Comparison of ENCODE assay signal across 10 cellular contexts in genomic region chr6:53287336-53288225, GRCh38.
A peak's percentile ranks its signal among the peaks of the same experiment; 100 is the strongest.
DNase-seq lines count a peak whose midpoint lies in the region; ATAC-seq and TF ChIP-seq lines count a peak whose summit lies in the region.
"Had no signal": no experiment of that assay in that cellular context is flagged by ENCODE, and none has a peak within 500 bp of the region (broad histone marks: within the 10 kb centered on the region; RNA-seq: fewer than 3 reads in every experiment).

No MANE protein-coding gene starts in this region.

- no peaks in the 10 kb centered on the region for H3K27me3 Mint-ChIP-seq in nephron progenitor cell (ENCODE audit: low read depth, poor library complexity)

- H4K20me1 ChIP-seq in DND-41 (ENCODE audit: insufficient read depth, low read length) = peaks cover 3% of the 10 kb centered on the region; the same call in 1 of the 2 replicates

- H3K27me3 ChIP-seq in DND-41 (ENCODE audit: insufficient read depth, low read length, poor library complexity) = no peaks in the 10 kb centered on the region
- H3K27me3 ChIP-seq in ectodermal cell (ENCODE audit: control insufficient read depth, insufficient read depth, low read length, poor library complexity, severe bottlenecking) = no peaks in the 10 kb centered on the region

- DNase-seq in DND-41 (no peak), NCI-H2029 (lab: John Stamatoyannopoulos, UW) (peak; percentile 66), nephron progenitor cell (no peak), D341Med (ENCODE audit: low spot score) (no peak), kidney tubule cell (ENCODE audit: low spot score) (no peak)
- no peak for DNase-seq in activated CD8-positive, alpha-beta memory T cell treated with anti-CD3 and anti-CD28 coated beads for 24 hours
- DNase-seq: islet precursor cell had no signal

- no peak overlapping the region for H3K4me2 ChIP-seq in DND-41 (ENCODE audit: insufficient read depth, low read length)

- peak overlapping the region; percentile 87 for H3K27ac Mint-ChIP-seq in nephron progenitor cell

- no peak for ATAC-seq in DND-41 (ENCODE audit: insufficient read depth, low read depth)
- no peak for ATAC-seq in GM18867 (IDR thresholded peaks at IDR 0.05; ENCODE audit: unreplicated experiment)

- peaks cover 8% of the 10 kb centered on the region; the same call in 1 of the 2 replicates for H3K4me1 ChIP-seq in DND-41 (ENCODE audit: insufficient read depth, low read length)
- H3K4me1 ChIP-seq in ectodermal cell (ENCODE audit: control insufficient read depth, insufficient read depth, low read length) = peaks cover 11% of the 10 kb centered on the region

- no peak overlapping the region for H3K4me3 ChIP-seq in DND-41 (ENCODE audit: low read depth in 1 of 2, low read length in 2 of 2)
- H3K4me3 ChIP-seq in ectodermal cell (ENCODE audit: insufficient read depth, low read depth, low read length) = no peak overlapping the region
- H3K4me3 ChIP-seq: skin epidermis had no signal

- WGBS in ectodermal cell, 2 experiments = 47 to 48% methylated on average over 9 of the region's 9 CpGs

- H3K9me3 ChIP-seq in DND-41 (ENCODE audit: insufficient read depth, low read length, severe bottlenecking) = no peaks in the 10 kb centered on the region
- no peaks in the 10 kb centered on the region for H3K9me3 ChIP-seq in ectodermal cell (ENCODE audit: control insufficient read depth, low read length)

- H3K4me1 Mint-ChIP-seq in nephron progenitor cell = peaks cover 22% of the 10 kb centered on the region

- H3K36me3 Mint-ChIP-seq in nephron progenitor cell (ENCODE audit: low read depth) = peaks cover 66% of the 10 kb centered on the region

- no peak overlapping the region for H2AFZ ChIP-seq in DND-41 (ENCODE audit: low read depth, low read length)

- peaks cover 70% of the 10 kb centered on the region for H3K79me2 ChIP-seq in DND-41 (ENCODE audit: insufficient read depth, low read length)

- TF ChIP-seq CTCF in DND-41 (IDR thresholded peaks at IDR 0.05; ENCODE audit: borderline replicate concordance, extremely low read depth, low read length, poor library complexity, severe bottlenecking) (no peak), nephron progenitor cell (IDR thresholded peaks at IDR 0.05) (no peak)

- H3K27ac ChIP-seq in DND-41 (ENCODE audit: low read length) = peak overlapping the region; percentile 23; the same call in 1 of the 2 replicates
- peak overlapping the region; percentile 58 for H3K27ac ChIP-seq in ectodermal cell (ENCODE audit: insufficient read depth, low read depth, low read length, poor library complexity, severe bottlenecking)

- H3K4me3 Mint-ChIP-seq in nephron progenitor cell = no peak overlapping the region

- no peaks in the 10 kb centered on the region for H3K9me3 Mint-ChIP-seq in nephron progenitor cell

- no peak overlapping the region for H3K9ac ChIP-seq in DND-41 (ENCODE audit: low read depth, low read length)

- peaks cover 76% of the 10 kb centered on the region for H3K36me3 ChIP-seq in DND-41 (ENCODE audit: insufficient read depth, low read length)
- H3K36me3 ChIP-seq in ectodermal cell (ENCODE audit: control insufficient read depth, insufficient read depth, low read length) = peaks cover 4% of the 10 kb centered on the region
